Comparison of ENCODE assay signal across 1 cellular context in genomic region chr2:219388127-219388844, GRCh38.
TF ChIP-seq lines count a peak whose summit lies in the region.

No MANE protein-coding gene starts in this region.

TF ChIP-seq in A549, 52 proteins besides CTCF, POLR2A, EP300 and RAD21 (continued from another document):
- TF ChIP-seq MAZ (IDR thresholded peaks at IDR 0.05; ENCODE audit: borderline replicate concordance, low read depth, low read length): no peak
- peak; percentile 50; the same call in 1 of the 3 replicates for TF ChIP-seq SMC3 (IDR thresholded peaks at IDR 0.05)
